8 cellular contexts compared by ENCODE assay signal in the genomic region with DNA sequence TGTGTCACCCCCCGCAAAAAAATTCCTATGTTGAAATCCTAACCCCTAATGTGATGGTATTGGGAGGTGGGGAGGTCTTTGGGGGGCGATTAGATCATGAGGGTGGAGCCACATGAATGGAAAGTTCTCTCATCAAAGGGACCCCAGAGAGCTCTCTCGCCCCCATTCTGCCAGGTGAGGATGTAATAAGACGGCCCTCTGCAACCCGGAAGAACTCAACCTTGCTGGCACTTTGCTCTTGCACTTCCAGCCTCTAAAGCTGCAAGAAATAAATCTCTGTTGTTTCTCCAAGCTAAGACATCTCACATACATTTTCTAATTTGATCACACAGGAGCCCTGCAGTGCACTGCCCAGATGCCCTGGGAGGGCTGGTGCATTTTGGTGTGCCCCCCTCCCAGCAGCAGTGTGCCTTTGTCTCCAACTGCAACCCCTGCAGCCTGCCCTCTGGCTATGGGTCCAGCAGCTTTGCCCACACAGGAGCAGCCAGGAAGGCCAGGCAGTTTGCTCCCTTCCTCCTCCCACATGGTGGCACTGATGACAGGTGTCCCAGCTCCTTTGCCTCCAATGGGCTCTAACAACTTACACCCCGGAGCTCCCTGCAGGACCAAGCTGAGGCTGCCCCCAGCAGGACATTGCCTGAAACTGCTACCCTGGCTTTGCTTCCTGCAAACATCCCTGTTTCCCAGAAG. TPM values are rescaled to one million over a fixed set of nuclear protein-coding genes. Genes with fewer than 3 reads are reported as not detected.
A peak's percentile ranks its signal among the peaks of the same experiment; 100 is the strongest.
DNase-seq lines count a peak whose midpoint lies in the region; ATAC-seq and TF ChIP-seq lines count a peak whose summit lies in the region.

No MANE protein-coding gene starts in this region.

- H3K56ac ChIP-seq in IMR-90 (ENCODE audit: extremely low read depth, insufficient read depth, low read length): no peak overlapping the region

- no peaks in the 10 kb centered on the region for H4K20me1 ChIP-seq in IMR-90 (ENCODE audit: insufficient read depth, low read length)

- 71% methylated on average over 4 of the region's 6 CpGs; no CpG with 5 or more reads in 1 of the 2 experiments for WGBS in IMR-90 (ENCODE audit: extremely low coverage in 2 of 2, insufficient read length in 1 of 2), 2 experiments

- no peak overlapping the region for H2BK120ac ChIP-seq in IMR-90 (ENCODE audit: low read depth, low read length)

- H2AFZ ChIP-seq in IMR-90 (replicated peaks; ENCODE audit: low read length, poor library complexity): peak overlapping the region; percentile 29

- peak; percentile 97 for TF ChIP-seq RAD21 in IMR-90 (IDR thresholded peaks at IDR 0.05; ENCODE audit: low read length)

- DNase-seq in DMS79 (lab: John Stamatoyannopoulos, UW): peak; percentile 55
- DNase-seq in IMR-90: peak; percentile 71
- DNase-seq in NOMO-1 treated with DMSO at 0.1 percent for 48 hours (lab: John Stamatoyannopoulos, UW; ENCODE audit: unreplicated experiment): peak; percentile 4
- DNase-seq in dedifferentiated amniotic fluid mesenchymal stem cell (ENCODE audit: extremely low spot score): peak; percentile 42
- DNase-seq in mesenteric fat pad (ENCODE audit: low spot score): peak; percentile 67
- DNase-seq in SKM-1 (lab: John Stamatoyannopoulos, UW; ENCODE audit: unreplicated experiment): no peak
- DNase-seq in effector memory CD8-positive, alpha-beta T cell: no peak

- BruUV-seq in IMR-90 (replicated peaks; lab: Mats Ljungman, UMichigan): no TSS peak

- H3K23ac ChIP-seq in IMR-90 (ENCODE audit: low read depth, low read length): no peak overlapping the region

- H3K27ac Mint-ChIP-seq in effector memory CD8-positive, alpha-beta T cell: no peak overlapping the region

- H3K4me1 ChIP-seq in IMR-90 (ENCODE audit: control insufficient read depth, insufficient read depth, low read length): peaks cover 17% of the 10 kb centered on the region

- no peak overlapping the region for H2BK20ac ChIP-seq in IMR-90 (ENCODE audit: low read depth, low read length)

- no peak overlapping the region for H3K18ac ChIP-seq in IMR-90 (ENCODE audit: low read depth, low read length)

- H3K27me3 Mint-ChIP-seq in effector memory CD8-positive, alpha-beta T cell: peaks cover 27 to 42% of the 10 kb centered on the region in 2 donors

- POLR2A ChIA-PET in IMR-90 (lab: Charles Lee; ENCODE audit: unreplicated experiment): no interaction called here

- H3K4me3 Mint-ChIP-seq in effector memory CD8-positive, alpha-beta T cell: no peak overlapping the region

- H3K4ac ChIP-seq in IMR-90 (ENCODE audit: low read depth, low read length): no peak overlapping the region

- no peak overlapping the region for H4K8ac ChIP-seq in IMR-90 (ENCODE audit: low read depth in 2 of 2, low read length in 2 of 2)

- H3K9me3 Mint-ChIP-seq in effector memory CD8-positive, alpha-beta T cell: no peaks in the 10 kb centered on the region

- H3K36me3 Mint-ChIP-seq in effector memory CD8-positive, alpha-beta T cell (ENCODE audit: insufficient read depth): peaks cover 3% of the 10 kb centered on the region

- no peaks in the 10 kb centered on the region for H3K27me3 ChIP-seq in IMR-90 (ENCODE audit: control insufficient read depth, insufficient read depth, low read length)

- H3K9ac ChIP-seq in IMR-90 (ENCODE audit: low read depth, low read length): no peak overlapping the region

- H3K79me1 ChIP-seq in IMR-90 (ENCODE audit: low read depth in 1 of 2, low read length in 2 of 2): peaks cover 0 to 12% of the 10 kb centered on the region in 2 experiments; a peak in 2 of 4 replicates

- peaks cover 17% of the 10 kb centered on the region for H3K9me1 ChIP-seq in IMR-90 (ENCODE audit: insufficient read depth, low read length)

- no peaks in the 10 kb centered on the region for H3K4me1 Mint-ChIP-seq in effector memory CD8-positive, alpha-beta T cell (ENCODE audit: low read depth in 2 of 2)

- H2BK5ac ChIP-seq in IMR-90 (ENCODE audit: low read depth, low read length, poor library complexity, severe bottlenecking): no peak overlapping the region

- CTCF ChIA-PET in IMR-90 (lab: Yijun Ruan, JAX): interaction anchor here (0.6 to 6.8 kb wide), 17 partner anchors 15 to 325 kb away, joined by 3 to 55 read pairs (median 4); no protein-coding TSS in a partner anchor

- no peak overlapping the region for H4K91ac ChIP-seq in IMR-90 (ENCODE audit: insufficient read depth, low read depth, low read length)

- no peak for TF ChIP-seq POLR2A in IMR-90 (IDR thresholded peaks at IDR 0.05; ENCODE audit: low read depth, low read length)

- H4K5ac ChIP-seq in IMR-90 (ENCODE audit: low read depth, low read length): no peak overlapping the region

- intact Hi-C loops in IMR-90 (cut with micrococcal nuclease): loop anchor here (1.0 to 5.0 kb wide), 4 partner anchors 60 to 537 kb away; partner anchors contain the start of gene C14orf132

- no peak overlapping the region for H2BK15ac ChIP-seq in IMR-90 (ENCODE audit: low read depth, low read length)

- TF ChIP-seq CTCF in IMR-90 (conservative IDR thresholded peaks at IDR 0.05; ENCODE audit: low read depth, low read length): peak; percentile 93

- dilution Hi-C loops in IMR-90 (cut with HindIII; ENCODE audit: low sequenced_read_pairs, unreplicated experiment): no loop called here

- no peak overlapping the region for H3K4me3 ChIP-seq in IMR-90 (ENCODE audit: insufficient read depth, low read depth, low read length)

- H2AK9ac ChIP-seq in IMR-90 (replicated peaks; ENCODE audit: low read depth, low read length, poor library complexity): peak overlapping the region; percentile 20

- ATAC-seq in IMR-90 (ENCODE audit: low read depth) (peak; percentile 48), GM18502 (IDR thresholded peaks at IDR 0.05; ENCODE audit: poor library complexity, unreplicated experiment) (no peak)
- ATAC-seq in effector memory CD8-positive, alpha-beta T cell (replicated peaks): no peak

- H3K27ac ChIP-seq in IMR-90 (ENCODE audit: insufficient read depth, low read length): no peak overlapping the region

- H3K14ac ChIP-seq in IMR-90 (replicated peaks; ENCODE audit: low read depth, low read length): no peak overlapping the region

- in situ Hi-C loops in IMR-90 (cut with MboI; ENCODE audit: low sequenced_read_pairs): loop anchor here (5.0 to 10.0 kb wide), 4 partner anchors 56 to 554 kb away; no protein-coding TSS in a partner anchor

- H3K4me2 ChIP-seq in IMR-90 (ENCODE audit: low read depth, low read length): no peak overlapping the region

- H3K9me3 ChIP-seq in IMR-90 (ENCODE audit: control insufficient read depth, insufficient read depth, low read length): no peaks in the 10 kb centered on the region

- no peak overlapping the region for H2AK5ac ChIP-seq in IMR-90 (ENCODE audit: low read depth, low read length)

- no peaks in the 10 kb centered on the region for H3K36me3 ChIP-seq in IMR-90 (ENCODE audit: control insufficient read depth, insufficient read depth, low read length)

TF ChIP-seq in IMR-90, 13 proteins besides CTCF, POLR2A, EP300 and RAD21:
- TF ChIP-seq SMC3 (IDR thresholded peaks at IDR 0.05; ENCODE audit: low read depth, low read length) (peak; percentile 98), CHD1 (IDR thresholded peaks at IDR 0.05; ENCODE audit: low read depth, low read length) (no peak), RCOR1 (IDR thresholded peaks at IDR 0.05; ENCODE audit: insufficient replicate concordance, low read length) (no peak), MAFK (IDR thresholded peaks at IDR 0.05; ENCODE audit: low read depth, low read length) (no peak), ELK1 (IDR thresholded peaks at IDR 0.05; ENCODE audit: borderline replicate concordance, low read depth, low read length) (no peak), RFX5 (IDR thresholded peaks at IDR 0.05; ENCODE audit: low read depth, low read length) (no peak), MAZ (IDR thresholded peaks at IDR 0.05; ENCODE audit: borderline replicate concordance, low read depth, low read length) (0 out of 2 replicates have a peak, but pooled peaks have one; percentile 41), CEBPB (IDR thresholded peaks at IDR 0.05; ENCODE audit: low read depth, low read length) (no peak), MXI1 (IDR thresholded peaks at IDR 0.05; ENCODE audit: borderline replicate concordance, low read depth, low read length) (no peak)
- TF ChIP-seq, protein P1, sequence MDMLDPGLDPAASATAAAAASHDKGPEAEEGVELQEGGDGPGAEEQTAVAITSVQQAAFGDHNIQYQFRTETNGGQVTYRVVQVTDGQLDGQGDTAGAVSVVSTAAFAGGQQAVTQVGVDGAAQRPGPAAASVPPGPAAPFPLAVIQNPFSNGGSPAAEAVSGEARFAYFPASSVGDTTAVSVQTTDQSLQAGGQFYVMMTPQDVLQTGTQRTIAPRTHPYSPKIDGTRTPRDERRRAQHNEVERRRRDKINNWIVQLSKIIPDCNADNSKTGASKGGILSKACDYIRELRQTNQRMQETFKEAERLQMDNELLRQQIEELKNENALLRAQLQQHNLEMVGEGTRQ (IDR thresholded peaks at IDR 0.05; ENCODE audit: low read depth, low read length): no peak

RNA-seq across cellular contexts. Expression of gene C14orf132, which starts 59.3 kb away (rescaled TPM):
- total RNA-seq in IMR-90 (2012; rRNA removed) (6.3 and 6.9 TPM in 2 replicates), mesenteric fat pad (2.7 TPM)
- polyA plus RNA-seq in IMR-90 (2012; rRNA removed): 10.8 and 13.5 TPM in 2 replicates
- polyA plus RNA-seq in IMR-90 (2012; cell fraction: cytosol; rRNA removed): 7.1 and 15.4 TPM in 2 replicates
- polyA plus RNA-seq in IMR-90 (2012; cell fraction: nucleus; rRNA removed; ENCODE audit: low replicate concordance): 10.9 and 23.2 TPM in 2 replicates

Comparison
In these comparisons a context has a peak if more than half of its experiments do, and no peak if none do; other contexts are left out.
1. DNase-seq: peak in DMS79 (single experiment), IMR-90 (single experiment), NOMO-1 treated with DMSO at 0.1 percent for 48 hours (single experiment), dedifferentiated amniotic fluid mesenchymal stem cell (single experiment) and mesenteric fat pad (single experiment); none in SKM-1 (single experiment) and effector memory CD8-positive, alpha-beta T cell (0 of 3).